In genomic region chr11:64379160-64379559, GRCh38 we compare ENCODE assay signal across 21 cellular contexts.
"Had no signal": no experiment of that assay in that cellular context is flagged by ENCODE, and none has a peak within 500 bp of the region (broad histone marks: within the 10 kb centered on the region; RNA-seq: fewer than 3 reads in every experiment).

No MANE protein-coding gene starts in this region.

- DNase-seq: activated CD4-positive, alpha-beta memory T cell treated with anti-CD3 and anti-CD28 coated beads, Interleukin-2, amount 10 ng/mL, durations not matched to agents 7 days and 5 days; activated CD4-positive, alpha-beta T cell treated with anti-CD3 and anti-CD28 coated beads for 48 hours; activated gamma-delta T cell treated with Interleukin-2 at 50 U/mL for 16 hours; dermis blood vessel endothelial cell; effector CD8-positive, alpha-beta T cell; erythroblast; foreskin fibroblast; left lung; naive thymus-derived CD4-positive, alpha-beta T cell; small intestine; stimulated activated CD4-positive, alpha-beta T cell treated with anti-CD3 and anti-CD28 coated beads, Interleukin-2, amount 100 ng/mL, for 24 hours; stimulated activated naive B cell treated with anti-CD40 and anti-IgM and Interleukin-4, amounts not matched to agents 10 μg/mL and 1 μg/mL and 100 μg/mL, for 72 hours; T1000 had no signal

- H3K27me3 Mint-ChIP-seq: stimulated activated naive B cell treated with anti-CD40 and anti-IgM and Interleukin-4, amounts not matched to agents 10 μg/mL and 1 μg/mL and 100 μg/mL, for 72 hours; type B pancreatic cell had no signal

- ATAC-seq: activated naive CD4-positive, alpha-beta T cell treated with anti-CD3 and anti-CD28 coated beads, Interleukin-2, amount 50 U/mL, for 72 hours; left lung; naive thymus-derived CD4-positive, alpha-beta T cell; sciatic nerve; stimulated activated naive B cell treated with anti-CD40 and anti-IgM and Interleukin-4, amounts not matched to agents 10 μg/mL and 1 μg/mL and 100 μg/mL, for 72 hours had no signal

- H3K4me3 Mint-ChIP-seq: activated CD4-positive, alpha-beta memory T cell treated with anti-CD3 and anti-CD28 coated beads, Interleukin-2, amount 10 ng/mL, durations not matched to agents 7 days and 5 days; activated T-helper 1 cell treated with anti-CD3 and anti-CD28 coated beads, Interleukin-12 subunit alpha, Interleukin-12 subunit beta, Interleukin-2, Interleukin-4 antibody, amounts not matched to agents 30 ng/mL and 10 ng/mL and 1 ng/mL, durations not matched to agents 14 hours and 24 hours and 36 hours; brain; naive thymus-derived CD4-positive, alpha-beta T cell; neural crest cell; stimulated activated naive B cell treated with anti-CD40 and anti-IgM and Interleukin-4, amounts not matched to agents 10 μg/mL and 1 μg/mL and 100 μg/mL, for 72 hours; T-helper 1 cell treated with Interleukin-12 subunit alpha and Interleukin-12 subunit beta and Interleukin-4 antibody, amounts not matched to agents 30 μg/mL and 1 μg/mL, for 36 hours; type B pancreatic cell had no signal

- H3K36me3 Mint-ChIP-seq: activated naive CD4-positive, alpha-beta T cell treated with anti-CD3 and anti-CD28 coated beads, Interleukin-2, amount 50 U/mL, for 72 hours; brain; naive thymus-derived CD4-positive, alpha-beta T cell; stimulated activated naive B cell treated with anti-CD40 and anti-IgM and Interleukin-4, amounts not matched to agents 10 μg/mL and 1 μg/mL and 100 μg/mL, for 72 hours; type B pancreatic cell had no signal

- H3K4me3 ChIP-seq: left lung had no signal

- H3K36me3 ChIP-seq: left lung, thoracic aorta had no signal

- H3K9me3 Mint-ChIP-seq: activated CD4-positive, alpha-beta memory T cell treated with anti-CD3 and anti-CD28 coated beads, Interleukin-2, amount 10 ng/mL, durations not matched to agents 7 days and 5 days; activated naive CD4-positive, alpha-beta T cell treated with anti-CD3 and anti-CD28 coated beads, Interleukin-2, amount 50 U/mL, for 72 hours; activated T-helper 1 cell treated with anti-CD3 and anti-CD28 coated beads, Interleukin-12 subunit alpha, Interleukin-12 subunit beta, Interleukin-2, Interleukin-4 antibody, amounts not matched to agents 30 ng/mL and 10 ng/mL and 1 ng/mL, durations not matched to agents 14 hours and 24 hours and 36 hours; naive thymus-derived CD4-positive, alpha-beta T cell; neural crest cell; stimulated activated naive B cell treated with anti-CD40 and anti-IgM and Interleukin-4, amounts not matched to agents 10 μg/mL and 1 μg/mL and 100 μg/mL, for 72 hours; T-helper 1 cell treated with Interleukin-12 subunit alpha and Interleukin-12 subunit beta and Interleukin-4 antibody, amounts not matched to agents 30 μg/mL and 1 μg/mL, for 36 hours; type B pancreatic cell had no signal

- H3K27ac ChIP-seq: left lung, thoracic aorta had no signal

- H3K27ac Mint-ChIP-seq: activated CD4-positive, alpha-beta memory T cell treated with anti-CD3 and anti-CD28 coated beads, Interleukin-2, amount 10 ng/mL, durations not matched to agents 7 days and 5 days; activated naive CD4-positive, alpha-beta T cell treated with anti-CD3 and anti-CD28 coated beads, Interleukin-2, amount 50 U/mL, for 72 hours; activated T-helper 1 cell treated with anti-CD3 and anti-CD28 coated beads, Interleukin-12 subunit alpha, Interleukin-12 subunit beta, Interleukin-2, Interleukin-4 antibody, amounts not matched to agents 30 ng/mL and 10 ng/mL and 1 ng/mL, durations not matched to agents 14 hours and 24 hours and 36 hours; brain; naive thymus-derived CD4-positive, alpha-beta T cell; stimulated activated naive B cell treated with anti-CD40 and anti-IgM and Interleukin-4, amounts not matched to agents 10 μg/mL and 1 μg/mL and 100 μg/mL, for 72 hours; T-helper 1 cell treated with Interleukin-12 subunit alpha and Interleukin-12 subunit beta and Interleukin-4 antibody, amounts not matched to agents 30 μg/mL and 1 μg/mL, for 36 hours; type B pancreatic cell had no signal

- H3K4me1 ChIP-seq: left lung had no signal

- H3K4me1 Mint-ChIP-seq: activated CD4-positive, alpha-beta memory T cell treated with anti-CD3 and anti-CD28 coated beads, Interleukin-2, amount 10 ng/mL, durations not matched to agents 7 days and 5 days; brain; naive thymus-derived CD4-positive, alpha-beta T cell had no signal

- H3K9me3 ChIP-seq: left lung, thoracic aorta had no signal
